24 cellular contexts compared by ENCODE assay signal in genomic region chr17:63517825-63518534, GRCh38. TPM values are rescaled to one million over a fixed set of nuclear protein-coding genes. Genes with fewer than 3 reads are reported as not detected.
"Had no signal": no experiment of that assay in that cellular context is flagged by ENCODE, and none has a peak within 500 bp of the region (broad histone marks: within the 10 kb centered on the region; RNA-seq: fewer than 3 reads in every experiment).

No MANE protein-coding gene starts in this region.

- H3K27ac Mint-ChIP-seq: activated B cell treated with CpG ODN at 0.5 μM for 24 hours; activated CD4-positive, alpha-beta memory T cell treated with anti-CD3 and anti-CD28 coated beads, Interleukin-2, amount 10 ng/mL, durations not matched to agents 7 days and 5 days; activated CD8-positive, alpha-beta memory T cell treated with anti-CD3 and anti-CD28 coated beads, Interleukin-2, amount 10 ng/mL, durations not matched to agents 7 days and 5 days; activated T-helper 2 cell treated with anti-CD3 and anti-CD28 coated beads, Interferon-gamma antibody, Interleukin-2, Interleukin-4, amounts not matched to agents 10 μg/mL and 5 μg/mL and 100 μg/mL, durations not matched to agents 14 hours and 24 hours and 36 hours; brain; natural killer cell; stimulated activated memory B cell treated with anti-CD40 and anti-IgM and Interleukin-4, amounts not matched to agents 10 μg/mL and 1 μg/mL and 100 μg/mL, for 72 hours; T-helper 2 cell treated with Interferon-gamma antibody and Interleukin-4, amounts not matched to agents 5 μg/mL and 100 μg/mL, for 36 hours had no signal

- H3K27ac ChIP-seq: dorsolateral prefrontal cortex, epithelial cell of prostate, ovary, testis, upper lobe of left lung had no signal

- H3K4me1 ChIP-seq: testis had no signal

- H3K4me3 Mint-ChIP-seq: activated B cell treated with CpG ODN at 0.5 μM for 24 hours; activated CD4-positive, alpha-beta memory T cell treated with anti-CD3 and anti-CD28 coated beads, Interleukin-2, amount 10 ng/mL, durations not matched to agents 7 days and 5 days; activated CD8-positive, alpha-beta memory T cell treated with anti-CD3 and anti-CD28 coated beads, Interleukin-2, amount 10 ng/mL, durations not matched to agents 7 days and 5 days; brain; natural killer cell; stimulated activated memory B cell treated with anti-CD40 and anti-IgM and Interleukin-4, amounts not matched to agents 10 μg/mL and 1 μg/mL and 100 μg/mL, for 72 hours; T-helper 2 cell treated with Interferon-gamma antibody and Interleukin-4, amounts not matched to agents 5 μg/mL and 100 μg/mL, for 36 hours had no signal

- H3K4me3 ChIP-seq: dorsolateral prefrontal cortex, ovary, testis, upper lobe of left lung had no signal

- ATAC-seq: activated CD8-positive, alpha-beta memory T cell treated with anti-CD3 and anti-CD28 coated beads, Interleukin-2, amount 10 ng/mL, durations not matched to agents 7 days and 5 days; natural killer cell; sciatic nerve; stimulated activated memory B cell treated with anti-CD40 and anti-IgM and Interleukin-4, amounts not matched to agents 10 μg/mL and 1 μg/mL and 100 μg/mL, for 72 hours had no signal

- H3K36me3 ChIP-seq: ovary, upper lobe of left lung had no signal

- DNase-seq: activated B cell treated with CpG ODN at 0.5 μM for 24 hours; activated CD4-positive, alpha-beta memory T cell treated with anti-CD3 and anti-CD28 coated beads, Interleukin-2, amount 10 ng/mL, durations not matched to agents 7 days and 5 days; activated CD4-positive, alpha-beta T cell treated with anti-CD3 and anti-CD28 coated beads for 4 hours; activated CD8-positive, alpha-beta memory T cell treated with anti-CD3 and anti-CD28 coated beads, Interleukin-2, amount 10 ng/mL, durations not matched to agents 7 days and 5 days; activated naive CD4-positive, alpha-beta T cell treated with Interleukin-2 at 50 U/mL for 16 hours; activated T-cell treated with anti-CD3 and anti-CD28 coated beads, Interleukin-2, amount 50 U/mL, for 1 hour; central memory CD4-positive, alpha-beta T cell; dorsolateral prefrontal cortex; mesendoderm; natural killer cell; ovary; stimulated activated CD4-positive, alpha-beta T cell treated with anti-CD3 and anti-CD28 coated beads, Interleukin-4, amount 100 ng/mL, for 24 hours; testis; upper lobe of left lung had no signal

- H3K4me1 Mint-ChIP-seq: activated B cell treated with CpG ODN at 0.5 μM for 24 hours; activated CD4-positive, alpha-beta memory T cell treated with anti-CD3 and anti-CD28 coated beads, Interleukin-2, amount 10 ng/mL, durations not matched to agents 7 days and 5 days; brain; natural killer cell; stimulated activated memory B cell treated with anti-CD40 and anti-IgM and Interleukin-4, amounts not matched to agents 10 μg/mL and 1 μg/mL and 100 μg/mL, for 72 hours had no signal

- H3K9me3 ChIP-seq: ovary, testis, upper lobe of left lung had no signal

- FAIRE-seq: colon, TTC549 had no signal

- H3K27me3 ChIP-seq: ovary, testis, upper lobe of left lung had no signal

- H3K9me3 Mint-ChIP-seq: activated B cell treated with CpG ODN at 0.5 μM for 24 hours; activated CD4-positive, alpha-beta memory T cell treated with anti-CD3 and anti-CD28 coated beads, Interleukin-2, amount 10 ng/mL, durations not matched to agents 7 days and 5 days; activated T-helper 2 cell treated with anti-CD3 and anti-CD28 coated beads, Interferon-gamma antibody, Interleukin-2, Interleukin-4, amounts not matched to agents 10 μg/mL and 5 μg/mL and 100 μg/mL, durations not matched to agents 14 hours and 24 hours and 36 hours; brain; natural killer cell; stimulated activated memory B cell treated with anti-CD40 and anti-IgM and Interleukin-4, amounts not matched to agents 10 μg/mL and 1 μg/mL and 100 μg/mL, for 72 hours; T-helper 2 cell treated with Interferon-gamma antibody and Interleukin-4, amounts not matched to agents 5 μg/mL and 100 μg/mL, for 36 hours had no signal

- H3K36me3 Mint-ChIP-seq: activated CD8-positive, alpha-beta memory T cell treated with anti-CD3 and anti-CD28 coated beads, Interleukin-2, amount 10 ng/mL, durations not matched to agents 7 days and 5 days; brain; natural killer cell; stimulated activated memory B cell treated with anti-CD40 and anti-IgM and Interleukin-4, amounts not matched to agents 10 μg/mL and 1 μg/mL and 100 μg/mL, for 72 hours had no signal

RNA-seq across cellular contexts. Expression of gene KCNH6, which starts 5.2 kb away (rescaled TPM):
- total RNA-seq: activated B cell treated with CpG ODN at 0.5 μM for 24 hours; activated CD4-positive, alpha-beta memory T cell treated with anti-CD3 and anti-CD28 coated beads, Interleukin-2, amount 10 ng/mL, durations not matched to agents 7 days and 5 days; activated CD8-positive, alpha-beta memory T cell treated with anti-CD3 and anti-CD28 coated beads, Interleukin-2, amount 10 ng/mL, durations not matched to agents 7 days and 5 days; activated T-helper 2 cell treated with anti-CD3 and anti-CD28 coated beads, Interferon-gamma antibody, Interleukin-2, Interleukin-4, amounts not matched to agents 10 μg/mL and 5 μg/mL and 100 μg/mL, durations not matched to agents 14 hours and 24 hours and 36 hours; glomerular endothelial cell; natural killer cell; sciatic nerve had no signal
- polyA plus RNA-seq: liver, ovary had no signal

RNA-seq across cellular contexts. Expression of gene ACE, which starts 41.1 kb away (rescaled TPM):
- total RNA-seq: activated T-helper 2 cell treated with anti-CD3 and anti-CD28 coated beads, Interferon-gamma antibody, Interleukin-2, Interleukin-4, amounts not matched to agents 10 μg/mL and 5 μg/mL and 100 μg/mL, durations not matched to agents 14 hours and 24 hours and 36 hours had no signal
